ENCODE assay signal across 24 cellular contexts in genomic region chr1:189821838-189822237, GRCh38.
"Had no signal": no experiment of that assay in that cellular context is flagged by ENCODE, and none has a peak within 500 bp of the region (broad histone marks: within the 10 kb centered on the region; RNA-seq: fewer than 3 reads in every experiment).

No MANE protein-coding gene starts in this region.

- H3K27ac ChIP-seq: body of pancreas, cardiac muscle cell, hepatocyte, left ventricle myocardium inferior, neutrophil, parathyroid adenoma, thyroid gland, upper lobe of right lung had no signal

- H3K27me3 Mint-ChIP-seq: activated CD4-positive, alpha-beta memory T cell treated with anti-CD3 and anti-CD28 coated beads, Interleukin-2, amount 10 ng/mL, durations not matched to agents 7 days and 5 days; activated CD4-positive, alpha-beta T cell treated with anti-CD3 and anti-CD28 coated beads, Interleukin-2, amount 10 ng/mL, durations not matched to agents 24 days and 14 days; activated naive CD4-positive, alpha-beta T cell treated with anti-CD3 and anti-CD28 coated beads, Interleukin-2, amount 50 U/mL, for 24 hours; naive thymus-derived CD4-positive, alpha-beta T cell; stimulated activated naive CD8-positive, alpha-beta T cell treated with anti-CD3 and anti-CD28 coated beads, Interleukin-15, Interleukin-2, amounts not matched to agents 100 ng/mL and 50 ng/mL, for 24 hours had no signal

- H3K4me2 ChIP-seq: hepatocyte had no signal

- DNase-seq: activated CD4-positive, alpha-beta memory T cell treated with anti-CD3 and anti-CD28 coated beads, Interleukin-2, amount 10 ng/mL, durations not matched to agents 7 days and 5 days; activated CD4-positive, alpha-beta T cell treated with anti-CD3 and anti-CD28 coated beads, Interleukin-2, amount 10 ng/mL, durations not matched to agents 24 days and 14 days; activated effector memory CD4-positive, alpha-beta T cell treated with anti-CD3 and anti-CD28 coated beads, Interleukin-2, amount 50 U/mL, for 16 hours; activated T-cell treated with anti-CD3 and anti-CD28 coated beads, Interleukin-2, amount 50 U/mL, for 72 hours; body of pancreas; dermis blood vessel endothelial cell; effector CD8-positive, alpha-beta T cell; erythroblast; glutamatergic neuron; left ventricle myocardium inferior; naive thymus-derived CD4-positive, alpha-beta T cell; right cardiac atrium; stimulated activated CD4-positive, alpha-beta T cell treated with anti-CD3 and anti-CD28 coated beads, Interleukin-1b, Interleukin-23, amount 100 ng/mL, for 48 hours; substantia nigra; thyroid gland; upper lobe of right lung had no signal

- ATAC-seq: activated CD4-positive, CD25-positive, alpha-beta regulatory T cell treated with anti-CD3 and anti-CD28 coated beads, Interleukin-2, amount 50 U/mL, for 24 hours; activated T-cell treated with anti-CD3 and anti-CD28 coated beads, Interleukin-2, amount 50 U/mL, for 72 hours; body of pancreas; naive thymus-derived CD4-positive, alpha-beta T cell; right cardiac atrium; upper lobe of right lung had no signal

- H3K4me3 ChIP-seq: body of pancreas, cardiac muscle cell, hepatocyte, left ventricle myocardium inferior, thyroid gland, upper lobe of right lung had no signal

- H3K4me1 Mint-ChIP-seq: activated CD4-positive, alpha-beta memory T cell treated with anti-CD3 and anti-CD28 coated beads, Interleukin-2, amount 10 ng/mL, durations not matched to agents 7 days and 5 days; activated CD4-positive, alpha-beta T cell treated with anti-CD3 and anti-CD28 coated beads, Interleukin-2, amount 10 ng/mL, durations not matched to agents 24 days and 14 days; activated naive CD4-positive, alpha-beta T cell treated with anti-CD3 and anti-CD28 coated beads, Interleukin-2, amount 50 U/mL, for 24 hours; naive thymus-derived CD4-positive, alpha-beta T cell had no signal

- H3K36me3 Mint-ChIP-seq: activated naive CD4-positive, alpha-beta T cell treated with anti-CD3 and anti-CD28 coated beads, Interleukin-2, amount 50 U/mL, for 24 hours; naive thymus-derived CD4-positive, alpha-beta T cell had no signal

- H3K9ac ChIP-seq: parathyroid adenoma had no signal

- H3K27ac Mint-ChIP-seq: activated CD4-positive, alpha-beta memory T cell treated with anti-CD3 and anti-CD28 coated beads, Interleukin-2, amount 10 ng/mL, durations not matched to agents 7 days and 5 days; activated CD4-positive, alpha-beta T cell treated with anti-CD3 and anti-CD28 coated beads, Interleukin-2, amount 10 ng/mL, durations not matched to agents 24 days and 14 days; activated naive CD4-positive, alpha-beta T cell treated with anti-CD3 and anti-CD28 coated beads, Interleukin-2, amount 50 U/mL, for 24 hours; activated T-cell treated with anti-CD3 and anti-CD28 coated beads, Interleukin-2, amount 50 U/mL, for 72 hours; naive thymus-derived CD4-positive, alpha-beta T cell; stimulated activated naive CD8-positive, alpha-beta T cell treated with anti-CD3 and anti-CD28 coated beads, Interleukin-15, Interleukin-2, amounts not matched to agents 100 ng/mL and 50 ng/mL, for 24 hours had no signal

- H3K4me3 Mint-ChIP-seq: activated CD4-positive, alpha-beta memory T cell treated with anti-CD3 and anti-CD28 coated beads, Interleukin-2, amount 10 ng/mL, durations not matched to agents 7 days and 5 days; activated CD4-positive, alpha-beta T cell treated with anti-CD3 and anti-CD28 coated beads, Interleukin-2, amount 10 ng/mL, durations not matched to agents 24 days and 14 days; activated naive CD4-positive, alpha-beta T cell treated with anti-CD3 and anti-CD28 coated beads, Interleukin-2, amount 50 U/mL, for 24 hours; activated T-cell treated with anti-CD3 and anti-CD28 coated beads, Interleukin-2, amount 50 U/mL, for 72 hours; naive thymus-derived CD4-positive, alpha-beta T cell; stimulated activated naive CD8-positive, alpha-beta T cell treated with anti-CD3 and anti-CD28 coated beads, Interleukin-15, Interleukin-2, amounts not matched to agents 100 ng/mL and 50 ng/mL, for 24 hours had no signal

- H3K4me1 ChIP-seq: body of pancreas, left ventricle myocardium inferior, parathyroid adenoma, thyroid gland, upper lobe of right lung had no signal

- H3K9me3 ChIP-seq: body of pancreas, neutrophil, thyroid gland, upper lobe of right lung had no signal

- FAIRE-seq: frontal cortex had no signal

- H3K27me3 ChIP-seq: body of pancreas, cardiac muscle cell, hepatocyte, neutrophil, thyroid gland, upper lobe of right lung had no signal

- H2AFZ ChIP-seq: hepatocyte, parathyroid adenoma had no signal

- H3K79me2 ChIP-seq: hepatocyte, parathyroid adenoma had no signal

- H3K9me3 Mint-ChIP-seq: activated CD4-positive, alpha-beta T cell treated with anti-CD3 and anti-CD28 coated beads, Interleukin-2, amount 10 ng/mL, durations not matched to agents 24 days and 14 days had no signal

- H3K36me3 ChIP-seq: cardiac muscle cell, left ventricle myocardium inferior, neutrophil, thyroid gland, upper lobe of right lung had no signal
